In the genomic region with DNA sequence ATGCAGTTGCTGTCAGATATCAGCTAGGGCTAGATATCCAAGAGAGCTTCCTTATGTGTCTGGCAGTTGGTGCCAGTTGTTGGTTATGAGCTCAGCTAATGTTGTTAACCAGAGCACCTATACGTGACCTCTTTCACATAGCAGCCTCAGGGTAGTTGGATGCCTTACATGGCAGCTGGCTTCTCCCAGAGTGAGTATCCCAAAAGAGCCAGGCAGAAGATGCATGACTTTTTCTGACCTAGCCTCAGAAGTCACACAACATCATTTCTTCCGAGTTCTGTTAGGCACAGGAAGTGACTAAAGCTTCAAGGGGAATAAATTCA, we compare ENCODE assay signal across 20 cellular contexts.
DNase-seq lines count a peak whose midpoint lies in the region; ATAC-seq lines count a peak whose summit lies in the region.
"Had no signal": no experiment of that assay in that cellular context is flagged by ENCODE, and none has a peak within 500 bp of the region (broad histone marks: within the 10 kb centered on the region; RNA-seq: fewer than 3 reads in every experiment).

No MANE protein-coding gene starts in this region.

- H3K9me3 ChIP-seq in SJCRH30 (replicated peaks): peaks cover 14% of the 10 kb centered on the region

- no peaks in the 10 kb centered on the region for H3K36me3 Mint-ChIP-seq in activated T-cell treated with anti-CD3 and anti-CD28 coated beads, Interleukin-2, amount 50 U/mL, for 24 hours (ENCODE audit: low read depth)
- H3K36me3 Mint-ChIP-seq in activated T-cell treated with anti-CD3 and anti-CD28 coated beads, Interleukin-2, amount 50 U/mL, for 72 hours (ENCODE audit: insufficient read depth in 2 of 2): no peaks in the 10 kb centered on the region
- H3K36me3 Mint-ChIP-seq in effector memory CD8-positive, alpha-beta T cell (ENCODE audit: insufficient read depth): no peaks in the 10 kb centered on the region
- H3K36me3 Mint-ChIP-seq: CD8-positive, alpha-beta T cell had no signal

- H3K36me3 ChIP-seq in SJCRH30: no peaks in the 10 kb centered on the region
- H3K36me3 ChIP-seq: BLaER1, MG63 had no signal

- H3K4me3 Mint-ChIP-seq in activated T-cell treated with anti-CD3 and anti-CD28 coated beads, Interleukin-2, amount 50 U/mL, for 24 hours: no peak overlapping the region
- H3K4me3 Mint-ChIP-seq in activated T-cell treated with anti-CD3 and anti-CD28 coated beads, Interleukin-2, amount 50 U/mL, for 72 hours: no peak overlapping the region
- no peak overlapping the region for H3K4me3 Mint-ChIP-seq in effector memory CD8-positive, alpha-beta T cell
- H3K4me3 Mint-ChIP-seq: CD8-positive, alpha-beta T cell; HFFc6 had no signal

- no peak overlapping the region for H3K27ac ChIP-seq in SJCRH30
- H3K27ac ChIP-seq: BLaER1, KMS-11, RWPE1 had no signal

- H3K4me1 Mint-ChIP-seq in activated T-cell treated with anti-CD3 and anti-CD28 coated beads, Interleukin-2, amount 50 U/mL, for 24 hours (ENCODE audit: low read depth): no peaks in the 10 kb centered on the region
- H3K4me1 Mint-ChIP-seq in activated T-cell treated with anti-CD3 and anti-CD28 coated beads, Interleukin-2, amount 50 U/mL, for 72 hours (ENCODE audit: low read depth): no peaks in the 10 kb centered on the region
- no peaks in the 10 kb centered on the region for H3K4me1 Mint-ChIP-seq in effector memory CD8-positive, alpha-beta T cell (ENCODE audit: low read depth in 2 of 2)

- H3K9me3 Mint-ChIP-seq in activated T-cell treated with anti-CD3 and anti-CD28 coated beads, Interleukin-2, amount 50 U/mL, for 24 hours: peaks cover 19% of the 10 kb centered on the region
- H3K9me3 Mint-ChIP-seq in activated T-cell treated with anti-CD3 and anti-CD28 coated beads, Interleukin-2, amount 50 U/mL, for 72 hours: peaks cover 9 to 15% of the 10 kb centered on the region in 2 donors
- peaks cover 0 to 1% of the 10 kb centered on the region in 2 donors for H3K9me3 Mint-ChIP-seq in effector memory CD8-positive, alpha-beta T cell

- H3K4me3 ChIP-seq in SJCRH30: no peak overlapping the region
- H3K4me3 ChIP-seq: BLaER1, GM12878, MG63 had no signal

- DNase-seq in activated T-cell treated with anti-CD3 and anti-CD28 coated beads, Interleukin-2, amount 50 U/mL, for 24 hours: peak; percentile 3
- no peak for DNase-seq in activated T-cell treated with anti-CD3 and anti-CD28 coated beads, Interleukin-2, amount 50 U/mL, for 72 hours
- DNase-seq in SJCRH30: peak; percentile 39 to 40
- DNase-seq in kidney tubule cell (ENCODE audit: low spot score): peak; percentile 17
- no peak for DNase-seq in effector memory CD8-positive, alpha-beta T cell
- DNase-seq in activated CD4-positive, CD25-positive, alpha-beta regulatory T cell treated with anti-CD3 and anti-CD28 coated beads, Interleukin-2, amount 50 U/mL, for 72 hours: no peak
- no peak for DNase-seq in NCI-H2196 treated with DMSO at 0.1 percent for 48 hours (lab: John Stamatoyannopoulos, UW; ENCODE audit: unreplicated experiment)
- DNase-seq: CD8-positive, alpha-beta T cell; GDM1; HFFc6; MG63; NCI-H1105 treated with DMSO at 0.1 percent for 48 hours; NCI-H187; NK-92 treated with Interleukin-12 subunit alpha and Interleukin-12 subunit beta, amount 100 ng/mL, for 24 hours had no signal

- H3K27me3 ChIP-seq in SJCRH30: no peaks in the 10 kb centered on the region
- H3K27me3 ChIP-seq: BLaER1, MG63 had no signal

- no peaks in the 10 kb centered on the region for H3K27me3 Mint-ChIP-seq in activated T-cell treated with anti-CD3 and anti-CD28 coated beads, Interleukin-2, amount 50 U/mL, for 24 hours
- H3K27me3 Mint-ChIP-seq in activated T-cell treated with anti-CD3 and anti-CD28 coated beads, Interleukin-2, amount 50 U/mL, for 72 hours (ENCODE audit: low read depth): no peaks in the 10 kb centered on the region
- H3K27me3 Mint-ChIP-seq in effector memory CD8-positive, alpha-beta T cell: no peaks in the 10 kb centered on the region

- no peak for ATAC-seq in activated T-cell treated with anti-CD3 and anti-CD28 coated beads, Interleukin-2, amount 50 U/mL, for 72 hours (replicated peaks in 1 of 2)
- ATAC-seq in HG03135 (IDR thresholded peaks at IDR 0.05; ENCODE audit: unreplicated experiment): no peak
- no peak for ATAC-seq in effector memory CD8-positive, alpha-beta T cell (replicated peaks)
- ATAC-seq: CD8-positive, alpha-beta T cell; GM12878; HepG2 had no signal

- H3K27ac Mint-ChIP-seq in activated T-cell treated with anti-CD3 and anti-CD28 coated beads, Interleukin-2, amount 50 U/mL, for 24 hours: no peak overlapping the region
- H3K27ac Mint-ChIP-seq in activated T-cell treated with anti-CD3 and anti-CD28 coated beads, Interleukin-2, amount 50 U/mL, for 72 hours: no peak overlapping the region
- no peak overlapping the region for H3K27ac Mint-ChIP-seq in effector memory CD8-positive, alpha-beta T cell
- H3K27ac Mint-ChIP-seq: CD8-positive, alpha-beta T cell had no signal

- peaks cover 39% of the 10 kb centered on the region for H3K4me1 ChIP-seq in SJCRH30

Comparison
In these comparisons a context has a peak if more than half of its experiments do, and no peak if none do; other contexts are left out.
1. DNase-seq: peak in activated T-cell treated with anti-CD3 and anti-CD28 coated beads, Interleukin-2, amount 50 U/mL, for 24 hours (single experiment), SJCRH30 (2 of 2) and kidney tubule cell (single experiment); none in activated T-cell treated with anti-CD3 and anti-CD28 coated beads, Interleukin-2, amount 50 U/mL, for 72 hours (0 of 2), effector memory CD8-positive, alpha-beta T cell (0 of 3), activated CD4-positive, CD25-positive, alpha-beta regulatory T cell treated with anti-CD3 and anti-CD28 coated beads, Interleukin-2, amount 50 U/mL, for 72 hours (single experiment) and NCI-H2196 treated with DMSO at 0.1 percent for 48 hours (single experiment).